In genomic region chr9:109098221-109098959, GRCh38 we compare ENCODE assay signal across 8 cellular contexts. TPM values are rescaled to one million over a fixed set of nuclear protein-coding genes. Genes with fewer than 3 reads are reported as not detected.
DNase-seq lines count a peak whose midpoint lies in the region; ATAC-seq and TF ChIP-seq lines count a peak whose summit lies in the region.

No MANE protein-coding gene starts in this region.

- no peak overlapping the region for H3K9ac ChIP-seq in MM.1S (ENCODE audit: low read length)

- H3K9me3 ChIP-seq in SJSA1 (replicated peaks), result no peaks in the 10 kb centered on the region
- no peaks in the 10 kb centered on the region for H3K9me3 ChIP-seq in esophagus (ENCODE audit: control insufficient read depth in 2 of 2, insufficient read depth in 1 of 2, low read depth in 1 of 2, low read length in 1 of 2)
- H3K9me3 ChIP-seq in MM.1S (replicated peaks; ENCODE audit: insufficient read depth, low read length), result no peaks in the 10 kb centered on the region

- H3K4me3 ChIP-seq in AG09309 (ENCODE audit: control insufficient read depth, low read depth, low read length) (no peak overlapping the region), SJSA1 (no peak overlapping the region), esophagus (ENCODE audit: low read depth in 1 of 2, low read length in 2 of 2) (no peak overlapping the region), MM.1S (ENCODE audit: low read length) (no peak overlapping the region)

- no peak overlapping the region for H2AFZ ChIP-seq in MM.1S (ENCODE audit: low read length)

- peak overlapping the region; percentile 50 for H3K4me3 Mint-ChIP-seq in osteocyte (ENCODE audit: unreplicated experiment)

- TF ChIP-seq CTCF in AG09309 (IDR thresholded peaks at IDR 0.05; ENCODE audit: control insufficient read depth, insufficient read depth, low read depth, low read length, missing control alignments) (peak; percentile 37), osteocyte (IDR thresholded peaks at IDR 0.05) (peak; percentile 59), MM.1S (IDR thresholded peaks at IDR 0.05; ENCODE audit: low read length) (no peak; the same call in 1 of the 2 replicates)

- peaks cover 13% of the 10 kb centered on the region for H3K36me3 Mint-ChIP-seq in osteocyte (ENCODE audit: unreplicated experiment)

- H3K9me3 Mint-ChIP-seq in osteocyte (ENCODE audit: unreplicated experiment), result no peaks in the 10 kb centered on the region

- H3K27ac Mint-ChIP-seq in osteocyte (ENCODE audit: unreplicated experiment), result peak overlapping the region; percentile 92

- H3K27me3 ChIP-seq in SJSA1 (replicated peaks) (no peaks in the 10 kb centered on the region), esophagus (ENCODE audit: control insufficient read depth in 1 of 2, insufficient read depth in 2 of 2, low read length in 2 of 2) (no peaks in the 10 kb centered on the region), MM.1S (replicated peaks; ENCODE audit: insufficient read depth, low read length) (no peaks in the 10 kb centered on the region)

- H4K20me1 ChIP-seq in MM.1S (ENCODE audit: insufficient read depth, low read length), result no peaks in the 10 kb centered on the region

- peak overlapping the region; percentile 42 for H3K27ac ChIP-seq in SJSA1
- peak overlapping the region; percentile 12 to 64 for H3K27ac ChIP-seq in esophagus (ENCODE audit: low read depth in 2 of 2, low read length in 1 of 2)
- H3K27ac ChIP-seq in MM.1S (ENCODE audit: low read length), result no peak overlapping the region

- H3K9me2 ChIP-seq in MM.1S (replicated peaks; ENCODE audit: insufficient read depth, low read length), result no peaks in the 10 kb centered on the region

- H3K79me2 ChIP-seq in MM.1S (ENCODE audit: low read length), result peaks cover 55% of the 10 kb centered on the region

- H3K4me1 ChIP-seq in SJSA1 (replicated peaks) (peaks cover 41% of the 10 kb centered on the region), esophagus (ENCODE audit: control insufficient read depth in 2 of 2, insufficient read depth in 2 of 2, low read length in 1 of 2) (peaks cover 0 to 6% of the 10 kb centered on the region in 2 donors), MM.1S (ENCODE audit: low read length) (peaks cover 13% of the 10 kb centered on the region)

- 16 to 18% methylated on average over 3 of the region's 3 CpGs for WGBS in esophagus, 2 donors

- H3K36me3 ChIP-seq in SJSA1 (peaks cover 32% of the 10 kb centered on the region), esophagus (ENCODE audit: control insufficient read depth in 2 of 2, insufficient read depth in 2 of 2, low read length in 1 of 2) (peaks cover 3 to 4% of the 10 kb centered on the region in 2 donors), MM.1S (replicated peaks; ENCODE audit: insufficient read depth, low read length) (no peaks in the 10 kb centered on the region)

- H3K4me1 Mint-ChIP-seq in osteocyte (ENCODE audit: unreplicated experiment), result peaks cover 69% of the 10 kb centered on the region

- H3F3A ChIP-seq in MM.1S (ENCODE audit: insufficient read depth, low read length), result peaks cover 9% of the 10 kb centered on the region; the same call in 1 of the 2 replicates

- ATAC-seq in GM19395 (IDR thresholded peaks at IDR 0.05; ENCODE audit: unreplicated experiment), result peak; percentile 40
- no peak for ATAC-seq in GM21447 (IDR thresholded peaks at IDR 0.05; ENCODE audit: unreplicated experiment)
- ATAC-seq in HG02678 (IDR thresholded peaks at IDR 0.05; ENCODE audit: unreplicated experiment), result no peak

- H3K27me3 Mint-ChIP-seq in osteocyte (ENCODE audit: unreplicated experiment), result no peaks in the 10 kb centered on the region

- peak; percentile 81 for DNase-seq in AG09309 (ENCODE audit: low read depth)
- peak; percentile 42 to 86 for DNase-seq in SJSA1 (ENCODE audit: low read depth in 1 of 2, low spot score in 2 of 2)
- no peak for DNase-seq in osteocyte (ENCODE audit: extremely low spot score, unreplicated experiment)
- DNase-seq in MM.1S, result no peak

- H3K4me2 ChIP-seq in MM.1S (ENCODE audit: low read depth, low read length), result no peak overlapping the region

RNA-seq across cellular contexts. Expression of gene TMEM245, which starts 21.4 kb away (rescaled TPM):
- 26.6 and 45.1 TPM in 2 replicates for total RNA-seq in SJSA1 (2014; rRNA removed; shearing (Covaris generic))
- polyA plus RNA-seq in esophagus, result 1 to 10 TPM; 4.0 to 7.4 TPM
- 40.0 and 41.0 TPM in 2 replicates for total RNA-seq in osteocyte

Comparison
In these comparisons a context has a peak if more than half of its experiments do, and no peak if none do; other contexts are left out.
1. DNase-seq: peak in AG09309 (single experiment) and SJSA1 (2 of 2); none in osteocyte (single experiment) and MM.1S (single experiment).